In the genomic region with DNA sequence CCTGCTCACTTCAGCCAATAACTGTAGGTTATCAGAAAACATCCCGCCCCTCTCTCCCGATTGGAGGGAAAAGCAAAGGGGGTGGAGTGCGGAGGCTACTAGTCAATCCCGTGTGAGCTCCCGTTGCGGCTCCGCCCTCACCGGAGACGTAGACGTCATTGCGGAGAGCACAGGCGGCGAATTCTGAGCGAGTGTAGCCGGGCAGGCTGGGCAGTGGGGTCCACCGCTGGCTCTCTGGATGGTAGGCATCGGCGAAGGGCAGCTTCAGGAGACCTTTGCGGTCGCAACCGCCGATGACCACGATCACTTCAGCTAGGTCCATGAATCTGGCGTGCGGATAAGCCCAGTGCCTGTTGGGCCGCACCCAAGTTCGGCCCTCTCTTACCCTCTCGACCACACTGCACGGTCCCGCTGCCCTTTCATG, we compare ENCODE assay signal across 8 cellular contexts. TPM values are rescaled to one million over a fixed set of nuclear protein-coding genes. Genes with fewer than 3 reads are reported as not detected.
DNase-seq lines count a peak whose midpoint lies in the region; ATAC-seq, FAIRE-seq and TF ChIP-seq lines count a peak whose summit lies in the region.

No MANE protein-coding gene starts in this region.

- peak overlapping the region; percentile 48 for H3K9ac ChIP-seq in OCI-LY3 (ENCODE audit: low read length)

- H4K20me1 ChIP-seq in OCI-LY3 (ENCODE audit: insufficient read depth, low read length), result no peaks in the 10 kb centered on the region

- intact Hi-C loops in pancreas (cut with DNase I), result no loop called here
- intact Hi-C loops in thyroid gland (cut with DNase I), result no loop called here

- FAIRE-seq in pancreas (lab: Jason Lieb, UNC), result peak; percentile 67

- peak; percentile 93 for DNase-seq in AG20443 (ENCODE audit: low spot score)
- DNase-seq in activated gamma-delta T cell treated with anti-CD3 and anti-CD28 coated beads, Interleukin-2, amount 50 U/mL, for 16 hours (ENCODE audit: low read depth), result peak; percentile 30
- DNase-seq in foreskin fibroblast, result peak; percentile 73 to 94
- DNase-seq in pancreas, result peak; percentile 79 to 96 (median 90)
- DNase-seq in thyroid gland, result peak; percentile 94 to 95
- no peak for DNase-seq in GF-D8 (lab: John Stamatoyannopoulos, UW)

- ATAC-seq in GM21447 (IDR thresholded peaks at IDR 0.05; ENCODE audit: unreplicated experiment), result peak; percentile 63
- peak; percentile 71 to 91 (median 89) for ATAC-seq in pancreas

- WGBS in pancreas, 2 donors, result 35 to 63% methylated on average over 30 of the region's 30 CpGs
- 21% methylated on average over 23 to 30 of the region's 30 CpGs for WGBS in thyroid gland, 2 donors

- H2AFZ ChIP-seq in OCI-LY3 (ENCODE audit: low read depth, low read length), result peak overlapping the region; percentile 69; the same call in 1 of the 2 replicates

- H3K27ac ChIP-seq in OCI-LY3 (ENCODE audit: low read length), result no peak overlapping the region
- peak overlapping the region in 3 of 4 donors; percentile 48 to 53 (median 52) for H3K27ac ChIP-seq in pancreas
- no peak overlapping the region for H3K27ac ChIP-seq in thyroid gland

- peak in 1 of 2 donors; percentile 58 for TF ChIP-seq POLR2A in thyroid gland (IDR thresholded peaks at IDR 0.05)

- H3K36me3 ChIP-seq in OCI-LY3 (replicated peaks; ENCODE audit: low read depth, low read length) (no peaks in the 10 kb centered on the region), pancreas (no peaks in the 10 kb centered on the region), thyroid gland (no peaks in the 10 kb centered on the region)

- H3K79me2 ChIP-seq in OCI-LY3 (ENCODE audit: low read length), result no peaks in the 10 kb centered on the region

- TF ChIP-seq CTCF in OCI-LY3 (IDR thresholded peaks at IDR 0.05; ENCODE audit: low read depth, low read length) (no peak), foreskin fibroblast (IDR thresholded peaks at IDR 0.05; ENCODE audit: low read depth, low read length) (no peak), pancreas (IDR thresholded peaks at IDR 0.05) (no peak), thyroid gland (IDR thresholded peaks at IDR 0.05) (no peak)

- peaks cover 21% of the 10 kb centered on the region for H3K27me3 ChIP-seq in OCI-LY3 (ENCODE audit: low read depth, low read length)
- no peaks in the 10 kb centered on the region for H3K27me3 ChIP-seq in pancreas
- no peaks in the 10 kb centered on the region for H3K27me3 ChIP-seq in thyroid gland

- H3K9me3 ChIP-seq in OCI-LY3 (ENCODE audit: insufficient read depth, low read length) (no peaks in the 10 kb centered on the region), pancreas (no peaks in the 10 kb centered on the region), thyroid gland (no peaks in the 10 kb centered on the region)

- H3K4me3 ChIP-seq in OCI-LY3 (ENCODE audit: low read length) (peak overlapping the region; percentile 77), foreskin fibroblast (ENCODE audit: low read depth in 1 of 2, low read length in 2 of 2) (peak overlapping the region; percentile 38 to 53), pancreas (peak overlapping the region; percentile 12 to 39 (median 18)), thyroid gland (replicated peaks in 1 of 3) (peak overlapping the region in 1 of 3 donors; percentile 12)

- H3K4me2 ChIP-seq in OCI-LY3 (ENCODE audit: low read length), result peak overlapping the region; percentile 61

- H3K4me1 ChIP-seq in OCI-LY3 (ENCODE audit: low read length) (0 out of 2 replicates have a peak, but pooled peaks cover 4% of the 10 kb centered on the region), pancreas (peaks cover 3 to 7% (median 4%) of the 10 kb centered on the region in 3 donors), thyroid gland (peaks cover 0 to 16% of the 10 kb centered on the region in 2 donors)

RNA-seq across cellular contexts. Expression of gene KLHL35, which starts 4.7 kb away (rescaled TPM):
- total RNA-seq in pancreas (1 to 10 TPM in 5 of 6 donors, under 1 TPM in 1; 0.97 to 3.1 (median 1.7) TPM), thyroid gland (1 to 10 TPM; 1.1 to 3.6 (median 1.9) TPM)
- polyA plus RNA-seq in pancreas, result 1 to 10 TPM; 1.7 to 2.5 TPM

RNA-seq across cellular contexts. Expression of gene RPS3, which starts 29.0 kb away (rescaled TPM):
- total RNA-seq in pancreas (1,000 to 10,000 TPM in 5 of 6 donors, 100 to 1,000 TPM in 1; 824 to 1,938 (median 1,523) TPM), thyroid gland (1,000 to 10,000 TPM; 1,039 to 1,811 (median 1,104) TPM)
- polyA plus RNA-seq in pancreas, result 1,000 to 10,000 TPM; 1,208 to 1,382 TPM

Comparison
In these comparisons a context has a peak if more than half of its experiments do, and no peak if none do; other contexts are left out.
1. H3K27ac ChIP-seq: peak in pancreas (3 of 4); none in OCI-LY3 (single experiment) and thyroid gland (0 of 3).